ENCODE assay signal across 28 cellular contexts in genomic region chr15:29765898-29766537, GRCh38. TPM values are rescaled to one million over a fixed set of nuclear protein-coding genes. Genes with fewer than 3 reads are reported as not detected.
DNase-seq lines count a peak whose midpoint lies in the region; ATAC-seq and TF ChIP-seq lines count a peak whose summit lies in the region.
"Had no signal": no experiment of that assay in that cellular context is flagged by ENCODE, and none has a peak within 500 bp of the region (broad histone marks: within the 10 kb centered on the region; RNA-seq: fewer than 3 reads in every experiment).

No MANE protein-coding gene starts in this region.

- no peaks in the 10 kb centered on the region for H3K4me1 Mint-ChIP-seq in nephron progenitor cell
- H3K4me1 Mint-ChIP-seq: activated naive CD4-positive, alpha-beta T cell treated with anti-CD3 and anti-CD28 coated beads, Interleukin-2, amount 50 U/mL, for 24 hours; memory B cell had no signal

- H3K36me3 Mint-ChIP-seq in nephron progenitor cell (ENCODE audit: low read depth) = peaks cover 63% of the 10 kb centered on the region
- H3K36me3 Mint-ChIP-seq: activated naive CD4-positive, alpha-beta T cell treated with anti-CD3 and anti-CD28 coated beads, Interleukin-2, amount 50 U/mL, for 24 hours; memory B cell had no signal

- intact Hi-C loops in left ventricle myocardium inferior (cut with micrococcal nuclease) = no loop called here
- intact Hi-C loops in colonic mucosa (cut with DNase I) = no loop called here

- no peaks in the 10 kb centered on the region for H3K9me3 ChIP-seq in BLaER1
- no peaks in the 10 kb centered on the region for H3K9me3 ChIP-seq in left ventricle myocardium inferior (replicated peaks)
- no peaks in the 10 kb centered on the region for H3K9me3 ChIP-seq in colonic mucosa
- H3K9me3 ChIP-seq in SJCRH30 (replicated peaks) = no peaks in the 10 kb centered on the region
- H3K9me3 ChIP-seq: Caco-2, prostate gland, stomach had no signal

- no peak overlapping the region for H3K4me3 ChIP-seq in BLaER1
- no peak overlapping the region for H3K4me3 ChIP-seq in astrocyte of the spinal cord (ENCODE audit: low read depth, low read length)
- H3K4me3 ChIP-seq in left ventricle myocardium inferior = no peak overlapping the region
- no peak overlapping the region for H3K4me3 ChIP-seq in colonic mucosa
- H3K4me3 ChIP-seq in SJCRH30 = no peak overlapping the region
- H3K4me3 ChIP-seq: K562, prostate gland, skin epidermis, stomach had no signal

- DNase-seq in astrocyte of the spinal cord (ENCODE audit: low read depth, low spot score) (peak; percentile 29), left ventricle myocardium inferior (no peak), nephron progenitor cell (no peak), colonic mucosa (no peak), SJCRH30 (no peak), superior temporal gyrus (ENCODE audit: extremely low spot score) (no peak)
- DNase-seq: ACHN; activated CD4-positive, alpha-beta T cell treated with anti-CD3 and anti-CD28 coated beads for 1 hour; activated CD8-positive, alpha-beta T cell treated with anti-CD3 and anti-CD28 coated beads, Interleukin-2, amount 10 ng/mL, durations not matched to agents 7 days and 5 days; Caco-2; central memory CD4-positive, alpha-beta T cell; DND-41; NCI-H1105 treated with DMSO at 0.1 percent for 48 hours; NCI-H2081; NCI-H748 treated with DMSO at 0.1 percent for 48 hours; stimulated activated CD4-positive, alpha-beta T cell treated with anti-CD3 and anti-CD28 coated beads, Interleukin-1b, Interleukin-23, amount 100 ng/mL, for 48 hours; stomach; trophoblast cell had no signal

- H3K27ac Mint-ChIP-seq in nephron progenitor cell = peak overlapping the region; percentile 72
- H3K27ac Mint-ChIP-seq: activated CD8-positive, alpha-beta T cell treated with anti-CD3 and anti-CD28 coated beads, Interleukin-2, amount 10 ng/mL, durations not matched to agents 7 days and 5 days; activated naive CD4-positive, alpha-beta T cell treated with anti-CD3 and anti-CD28 coated beads, Interleukin-2, amount 50 U/mL, for 24 hours; activated T-helper 2 cell treated with anti-CD3 and anti-CD28 coated beads, Interferon-gamma antibody, Interleukin-2, Interleukin-4, amounts not matched to agents 10 μg/mL and 5 μg/mL and 100 μg/mL, durations not matched to agents 14 hours and 24 hours and 36 hours; memory B cell; T-helper 1 cell treated with Interleukin-12 subunit alpha and Interleukin-12 subunit beta and Interleukin-4 antibody, amounts not matched to agents 30 μg/mL and 1 μg/mL, for 36 hours had no signal

- no peak for TF ChIP-seq CTCF in astrocyte of the spinal cord (IDR thresholded peaks at IDR 0.05; ENCODE audit: low read depth, low read length)
- no peak for TF ChIP-seq CTCF in left ventricle myocardium inferior (IDR thresholded peaks at IDR 0.05; ENCODE audit: borderline replicate concordance)
- no peak for TF ChIP-seq CTCF in nephron progenitor cell (IDR thresholded peaks at IDR 0.05)
- TF ChIP-seq CTCF in colonic mucosa (IDR thresholded peaks at IDR 0.05) = no peak

- no peak overlapping the region for H3K4me3 Mint-ChIP-seq in nephron progenitor cell
- H3K4me3 Mint-ChIP-seq: activated CD8-positive, alpha-beta T cell treated with anti-CD3 and anti-CD28 coated beads, Interleukin-2, amount 10 ng/mL, durations not matched to agents 7 days and 5 days; activated naive CD4-positive, alpha-beta T cell treated with anti-CD3 and anti-CD28 coated beads, Interleukin-2, amount 50 U/mL, for 24 hours; memory B cell; T-helper 1 cell treated with Interleukin-12 subunit alpha and Interleukin-12 subunit beta and Interleukin-4 antibody, amounts not matched to agents 30 μg/mL and 1 μg/mL, for 36 hours had no signal

- H3K9ac ChIP-seq in BLaER1 (no peak overlapping the region), colonic mucosa (ENCODE audit: low read depth in 2 of 2, low read length in 2 of 2) (no peak overlapping the region)

- no peak overlapping the region for H3K27ac ChIP-seq in BLaER1
- H3K27ac ChIP-seq in left ventricle myocardium inferior (replicated peaks) = peak overlapping the region; percentile 24
- no peak overlapping the region for H3K27ac ChIP-seq in colonic mucosa
- no peak overlapping the region for H3K27ac ChIP-seq in SJCRH30
- H3K27ac ChIP-seq: prostate gland, skin epidermis, stomach had no signal

- H3K27me3 ChIP-seq in BLaER1 (peaks cover 27% of the 10 kb centered on the region), left ventricle myocardium inferior (ENCODE audit: low read depth) (no peaks in the 10 kb centered on the region), colonic mucosa (no peaks in the 10 kb centered on the region), SJCRH30 (no peaks in the 10 kb centered on the region)
- H3K27me3 ChIP-seq: dorsolateral prefrontal cortex, stomach had no signal

- in situ Hi-C loops in astrocyte of the spinal cord (cut with HindIII; ENCODE audit: low sequenced_read_pairs) = no loop called here

- H3K4me2 ChIP-seq in BLaER1 = peak overlapping the region; percentile 58; the same call in 1 of the 2 replicates

- no peak for ATAC-seq in HG03108 (IDR thresholded peaks at IDR 0.05; ENCODE audit: unreplicated experiment)
- ATAC-seq: activated CD8-positive, alpha-beta T cell treated with anti-CD3 and anti-CD28 coated beads, Interleukin-2, amount 10 ng/mL, durations not matched to agents 7 days and 5 days; K562 had no signal

- H3K9me3 Mint-ChIP-seq in nephron progenitor cell = no peaks in the 10 kb centered on the region
- H3K9me3 Mint-ChIP-seq: activated naive CD4-positive, alpha-beta T cell treated with anti-CD3 and anti-CD28 coated beads, Interleukin-2, amount 50 U/mL, for 24 hours; activated T-helper 2 cell treated with anti-CD3 and anti-CD28 coated beads, Interferon-gamma antibody, Interleukin-2, Interleukin-4, amounts not matched to agents 10 μg/mL and 5 μg/mL and 100 μg/mL, durations not matched to agents 14 hours and 24 hours and 36 hours; T-helper 1 cell treated with Interleukin-12 subunit alpha and Interleukin-12 subunit beta and Interleukin-4 antibody, amounts not matched to agents 30 μg/mL and 1 μg/mL, for 36 hours had no signal

- H3K36me3 ChIP-seq in BLaER1 = no peaks in the 10 kb centered on the region
- H3K36me3 ChIP-seq in left ventricle myocardium inferior = peaks cover 69% of the 10 kb centered on the region
- no peaks in the 10 kb centered on the region for H3K36me3 ChIP-seq in colonic mucosa
- peaks cover 36% of the 10 kb centered on the region for H3K36me3 ChIP-seq in SJCRH30
- H3K36me3 ChIP-seq: prostate gland had no signal

- H4K20me1 ChIP-seq in BLaER1 = peaks cover 8% of the 10 kb centered on the region; the same call in 1 of the 2 replicates

- no peaks in the 10 kb centered on the region for H3K27me3 Mint-ChIP-seq in nephron progenitor cell (ENCODE audit: low read depth, poor library complexity)

- peaks cover 21% of the 10 kb centered on the region for H3K4me1 ChIP-seq in BLaER1
- peaks cover 44% of the 10 kb centered on the region for H3K4me1 ChIP-seq in left ventricle myocardium inferior
- no peaks in the 10 kb centered on the region for H3K4me1 ChIP-seq in colonic mucosa
- H3K4me1 ChIP-seq in SJCRH30 = no peaks in the 10 kb centered on the region
- H3K4me1 ChIP-seq: Caco-2, prostate gland had no signal

RNA-seq across cellular contexts. Expression of gene TJP1, which starts 56.2 kb away (rescaled TPM):
- total RNA-seq in left ventricle myocardium inferior (108 TPM), colonic mucosa (10 to 100 TPM; 47.2 to 70.1 TPM)
- 59.2 and 60.1 TPM in 2 replicates for total RNA-seq in SJCRH30 (2014; rRNA removed; shearing (Covaris generic))
- total RNA-seq: activated CD8-positive, alpha-beta T cell treated with anti-CD3 and anti-CD28 coated beads, Interleukin-2, amount 10 ng/mL, durations not matched to agents 7 days and 5 days; activated T-helper 2 cell treated with anti-CD3 and anti-CD28 coated beads, Interferon-gamma antibody, Interleukin-2, Interleukin-4, amounts not matched to agents 10 μg/mL and 5 μg/mL and 100 μg/mL, durations not matched to agents 14 hours and 24 hours and 36 hours had no signal
